2 cellular contexts compared by ENCODE assay signal in genomic region chr1:36988741-36989193, GRCh38.
TF ChIP-seq lines count a peak whose summit lies in the region.

No MANE protein-coding gene starts in this region.

TF ChIP-seq in HEK293, 187 proteins besides CTCF, POLR2A, EP300 and RAD21 (continued from another document and continues in another):
- TF ChIP-seq EGR2 (tag by site-specific recombination; IDR thresholded peaks at IDR 0.05; ENCODE audit: low read depth) (peak; percentile 76), ZNF292 (tag by site-specific recombination; IDR thresholded peaks at IDR 0.05; ENCODE audit: borderline replicate concordance, low read depth) (no peak), KLF1 (tag by site-specific recombination; IDR thresholded peaks at IDR 0.05) (peak; percentile 80), ZNF768 (tag by site-specific recombination; IDR thresholded peaks at IDR 0.05) (no peak), ZNF18 (tag by site-specific recombination; IDR thresholded peaks at IDR 0.05) (no peak), ZNF701 (tag by site-specific recombination; IDR thresholded peaks at IDR 0.05) (no peak), ZNF585B (tag by site-specific recombination; IDR thresholded peaks at IDR 0.05) (no peak), GLI4 (tag by site-specific recombination; IDR thresholded peaks at IDR 0.05) (no peak), ZBTB20 (tag by site-specific recombination; IDR thresholded peaks at IDR 0.05) (0 out of 2 replicates have a peak, but pooled peaks have one; percentile 26), ZNF24 (tag by site-specific recombination; IDR thresholded peaks at IDR 0.05) (no peak), ZNF843 (tag by site-specific recombination; IDR thresholded peaks at IDR 0.05) (no peak), ZFHX2 (tag by site-specific recombination; conservative IDR thresholded peaks at IDR 0.05) (peak; percentile 43; the same call in 1 of the 2 replicates), ZNF175 (tag by site-specific recombination; IDR thresholded peaks at IDR 0.05) (no peak), ZNF629 (tag by site-specific recombination; IDR thresholded peaks at IDR 0.05) (no peak), SP7 (tag by site-specific recombination; IDR thresholded peaks at IDR 0.05) (no peak), ZNF398 (tag by site-specific recombination; IDR thresholded peaks at IDR 0.05) (no peak), ZNF837 (tag by site-specific recombination; IDR thresholded peaks at IDR 0.05) (no peak), ZNF248 (tag by site-specific recombination; IDR thresholded peaks at IDR 0.05) (no peak)
- TF ChIP-seq, protein P1, sequence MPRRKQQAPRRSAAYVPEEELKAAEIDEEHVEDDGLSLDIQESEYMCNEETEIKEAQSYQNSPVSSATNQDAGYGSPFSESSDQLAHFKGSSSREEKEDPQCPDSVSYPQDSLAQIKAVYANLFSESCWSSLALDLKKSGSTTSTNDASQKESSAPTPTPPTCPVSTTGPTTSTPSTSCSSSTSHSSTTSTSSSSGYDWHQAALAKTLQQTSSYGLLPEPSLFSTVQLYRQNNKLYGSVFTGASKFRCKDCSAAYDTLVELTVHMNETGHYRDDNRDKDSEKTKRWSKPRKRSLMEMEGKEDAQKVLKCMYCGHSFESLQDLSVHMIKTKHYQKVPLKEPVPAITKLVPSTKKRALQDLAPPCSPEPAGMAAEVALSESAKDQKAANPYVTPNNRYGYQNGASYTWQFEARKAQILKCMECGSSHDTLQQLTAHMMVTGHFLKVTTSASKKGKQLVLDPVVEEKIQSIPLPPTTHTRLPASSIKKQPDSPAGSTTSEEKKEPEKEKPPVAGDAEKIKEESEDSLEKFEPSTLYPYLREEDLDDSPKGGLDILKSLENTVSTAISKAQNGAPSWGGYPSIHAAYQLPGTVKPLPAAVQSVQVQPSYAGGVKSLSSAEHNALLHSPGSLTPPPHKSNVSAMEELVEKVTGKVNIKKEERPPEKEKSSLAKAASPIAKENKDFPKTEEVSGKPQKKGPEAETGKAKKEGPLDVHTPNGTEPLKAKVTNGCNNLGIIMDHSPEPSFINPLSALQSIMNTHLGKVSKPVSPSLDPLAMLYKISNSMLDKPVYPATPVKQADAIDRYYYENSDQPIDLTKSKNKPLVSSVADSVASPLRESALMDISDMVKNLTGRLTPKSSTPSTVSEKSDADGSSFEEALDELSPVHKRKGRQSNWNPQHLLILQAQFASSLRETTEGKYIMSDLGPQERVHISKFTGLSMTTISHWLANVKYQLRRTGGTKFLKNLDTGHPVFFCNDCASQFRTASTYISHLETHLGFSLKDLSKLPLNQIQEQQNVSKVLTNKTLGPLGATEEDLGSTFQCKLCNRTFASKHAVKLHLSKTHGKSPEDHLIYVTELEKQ (tag by site-specific recombination; IDR thresholded peaks at IDR 0.05; ENCODE audit: borderline replicate concordance) = no peak
- TF ChIP-seq, protein P2, sequence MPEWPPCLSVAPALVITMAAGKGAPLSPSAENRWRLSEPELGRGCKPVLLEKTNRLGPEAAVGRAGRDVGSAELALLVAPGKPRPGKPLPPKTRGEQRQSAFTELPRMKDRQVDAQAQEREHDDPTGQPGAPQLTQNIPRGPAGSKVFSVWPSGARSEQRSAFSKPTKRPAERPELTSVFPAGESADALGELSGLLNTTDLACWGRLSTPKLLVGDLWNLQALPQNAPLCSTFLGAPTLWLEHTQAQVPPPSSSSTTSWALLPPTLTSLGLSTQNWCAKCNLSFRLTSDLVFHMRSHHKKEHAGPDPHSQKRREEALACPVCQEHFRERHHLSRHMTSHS (tag by site-specific recombination; IDR thresholded peaks at IDR 0.05) = no peak
- TF ChIP-seq, protein P3, sequence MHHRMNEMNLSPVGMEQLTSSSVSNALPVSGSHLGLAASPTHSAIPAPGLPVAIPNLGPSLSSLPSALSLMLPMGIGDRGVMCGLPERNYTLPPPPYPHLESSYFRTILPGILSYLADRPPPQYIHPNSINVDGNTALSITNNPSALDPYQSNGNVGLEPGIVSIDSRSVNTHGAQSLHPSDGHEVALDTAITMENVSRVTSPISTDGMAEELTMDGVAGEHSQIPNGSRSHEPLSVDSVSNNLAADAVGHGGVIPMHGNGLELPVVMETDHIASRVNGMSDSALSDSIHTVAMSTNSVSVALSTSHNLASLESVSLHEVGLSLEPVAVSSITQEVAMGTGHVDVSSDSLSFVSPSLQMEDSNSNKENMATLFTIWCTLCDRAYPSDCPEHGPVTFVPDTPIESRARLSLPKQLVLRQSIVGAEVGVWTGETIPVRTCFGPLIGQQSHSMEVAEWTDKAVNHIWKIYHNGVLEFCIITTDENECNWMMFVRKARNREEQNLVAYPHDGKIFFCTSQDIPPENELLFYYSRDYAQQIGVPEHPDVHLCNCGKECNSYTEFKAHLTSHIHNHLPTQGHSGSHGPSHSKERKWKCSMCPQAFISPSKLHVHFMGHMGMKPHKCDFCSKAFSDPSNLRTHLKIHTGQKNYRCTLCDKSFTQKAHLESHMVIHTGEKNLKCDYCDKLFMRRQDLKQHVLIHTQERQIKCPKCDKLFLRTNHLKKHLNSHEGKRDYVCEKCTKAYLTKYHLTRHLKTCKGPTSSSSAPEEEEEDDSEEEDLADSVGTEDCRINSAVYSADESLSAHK (tag by site-specific recombination; IDR thresholded peaks at IDR 0.05) = no peak

TF ChIP-seq in H1, 55 proteins besides CTCF, POLR2A, EP300 and RAD21 (continued from another document):
- TF ChIP-seq, protein P4, sequence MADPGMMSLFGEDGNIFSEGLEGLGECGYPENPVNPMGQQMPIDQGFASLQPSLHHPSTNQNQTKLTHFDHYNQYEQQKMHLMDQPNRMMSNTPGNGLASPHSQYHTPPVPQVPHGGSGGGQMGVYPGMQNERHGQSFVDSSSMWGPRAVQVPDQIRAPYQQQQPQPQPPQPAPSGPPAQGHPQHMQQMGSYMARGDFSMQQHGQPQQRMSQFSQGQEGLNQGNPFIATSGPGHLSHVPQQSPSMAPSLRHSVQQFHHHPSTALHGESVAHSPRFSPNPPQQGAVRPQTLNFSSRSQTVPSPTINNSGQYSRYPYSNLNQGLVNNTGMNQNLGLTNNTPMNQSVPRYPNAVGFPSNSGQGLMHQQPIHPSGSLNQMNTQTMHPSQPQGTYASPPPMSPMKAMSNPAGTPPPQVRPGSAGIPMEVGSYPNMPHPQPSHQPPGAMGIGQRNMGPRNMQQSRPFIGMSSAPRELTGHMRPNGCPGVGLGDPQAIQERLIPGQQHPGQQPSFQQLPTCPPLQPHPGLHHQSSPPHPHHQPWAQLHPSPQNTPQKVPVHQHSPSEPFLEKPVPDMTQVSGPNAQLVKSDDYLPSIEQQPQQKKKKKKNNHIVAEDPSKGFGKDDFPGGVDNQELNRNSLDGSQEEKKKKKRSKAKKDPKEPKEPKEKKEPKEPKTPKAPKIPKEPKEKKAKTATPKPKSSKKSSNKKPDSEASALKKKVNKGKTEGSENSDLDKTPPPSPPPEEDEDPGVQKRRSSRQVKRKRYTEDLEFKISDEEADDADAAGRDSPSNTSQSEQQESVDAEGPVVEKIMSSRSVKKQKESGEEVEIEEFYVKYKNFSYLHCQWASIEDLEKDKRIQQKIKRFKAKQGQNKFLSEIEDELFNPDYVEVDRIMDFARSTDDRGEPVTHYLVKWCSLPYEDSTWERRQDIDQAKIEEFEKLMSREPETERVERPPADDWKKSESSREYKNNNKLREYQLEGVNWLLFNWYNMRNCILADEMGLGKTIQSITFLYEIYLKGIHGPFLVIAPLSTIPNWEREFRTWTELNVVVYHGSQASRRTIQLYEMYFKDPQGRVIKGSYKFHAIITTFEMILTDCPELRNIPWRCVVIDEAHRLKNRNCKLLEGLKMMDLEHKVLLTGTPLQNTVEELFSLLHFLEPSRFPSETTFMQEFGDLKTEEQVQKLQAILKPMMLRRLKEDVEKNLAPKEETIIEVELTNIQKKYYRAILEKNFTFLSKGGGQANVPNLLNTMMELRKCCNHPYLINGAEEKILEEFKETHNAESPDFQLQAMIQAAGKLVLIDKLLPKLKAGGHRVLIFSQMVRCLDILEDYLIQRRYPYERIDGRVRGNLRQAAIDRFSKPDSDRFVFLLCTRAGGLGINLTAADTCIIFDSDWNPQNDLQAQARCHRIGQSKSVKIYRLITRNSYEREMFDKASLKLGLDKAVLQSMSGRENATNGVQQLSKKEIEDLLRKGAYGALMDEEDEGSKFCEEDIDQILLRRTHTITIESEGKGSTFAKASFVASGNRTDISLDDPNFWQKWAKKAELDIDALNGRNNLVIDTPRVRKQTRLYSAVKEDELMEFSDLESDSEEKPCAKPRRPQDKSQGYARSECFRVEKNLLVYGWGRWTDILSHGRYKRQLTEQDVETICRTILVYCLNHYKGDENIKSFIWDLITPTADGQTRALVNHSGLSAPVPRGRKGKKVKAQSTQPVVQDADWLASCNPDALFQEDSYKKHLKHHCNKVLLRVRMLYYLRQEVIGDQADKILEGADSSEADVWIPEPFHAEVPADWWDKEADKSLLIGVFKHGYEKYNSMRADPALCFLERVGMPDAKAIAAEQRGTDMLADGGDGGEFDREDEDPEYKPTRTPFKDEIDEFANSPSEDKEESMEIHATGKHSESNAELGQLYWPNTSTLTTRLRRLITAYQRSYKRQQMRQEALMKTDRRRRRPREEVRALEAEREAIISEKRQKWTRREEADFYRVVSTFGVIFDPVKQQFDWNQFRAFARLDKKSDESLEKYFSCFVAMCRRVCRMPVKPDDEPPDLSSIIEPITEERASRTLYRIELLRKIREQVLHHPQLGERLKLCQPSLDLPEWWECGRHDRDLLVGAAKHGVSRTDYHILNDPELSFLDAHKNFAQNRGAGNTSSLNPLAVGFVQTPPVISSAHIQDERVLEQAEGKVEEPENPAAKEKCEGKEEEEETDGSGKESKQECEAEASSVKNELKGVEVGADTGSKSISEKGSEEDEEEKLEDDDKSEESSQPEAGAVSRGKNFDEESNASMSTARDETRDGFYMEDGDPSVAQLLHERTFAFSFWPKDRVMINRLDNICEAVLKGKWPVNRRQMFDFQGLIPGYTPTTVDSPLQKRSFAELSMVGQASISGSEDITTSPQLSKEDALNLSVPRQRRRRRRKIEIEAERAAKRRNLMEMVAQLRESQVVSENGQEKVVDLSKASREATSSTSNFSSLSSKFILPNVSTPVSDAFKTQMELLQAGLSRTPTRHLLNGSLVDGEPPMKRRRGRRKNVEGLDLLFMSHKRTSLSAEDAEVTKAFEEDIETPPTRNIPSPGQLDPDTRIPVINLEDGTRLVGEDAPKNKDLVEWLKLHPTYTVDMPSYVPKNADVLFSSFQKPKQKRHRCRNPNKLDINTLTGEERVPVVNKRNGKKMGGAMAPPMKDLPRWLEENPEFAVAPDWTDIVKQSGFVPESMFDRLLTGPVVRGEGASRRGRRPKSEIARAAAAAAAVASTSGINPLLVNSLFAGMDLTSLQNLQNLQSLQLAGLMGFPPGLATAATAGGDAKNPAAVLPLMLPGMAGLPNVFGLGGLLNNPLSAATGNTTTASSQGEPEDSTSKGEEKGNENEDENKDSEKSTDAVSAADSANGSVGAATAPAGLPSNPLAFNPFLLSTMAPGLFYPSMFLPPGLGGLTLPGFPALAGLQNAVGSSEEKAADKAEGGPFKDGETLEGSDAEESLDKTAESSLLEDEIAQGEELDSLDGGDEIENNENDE (IDR thresholded peaks at IDR 0.05; ENCODE audit: insufficient replicate concordance, low read length) = no peak
- TF ChIP-seq SP1 (IDR thresholded peaks at IDR 0.05; ENCODE audit: low read depth, low read length) (no peak), RBBP5 (IDR thresholded peaks at IDR 0.05; ENCODE audit: borderline replicate concordance, low read depth, low read length) (no peak), EZH2 (IDR thresholded peaks at IDR 0.05; ENCODE audit: low read depth, low read length, severe bottlenecking) (no peak), USF2 (IDR thresholded peaks at IDR 0.05; ENCODE audit: low read length) (no peak), KDM4A (IDR thresholded peaks at IDR 0.05; ENCODE audit: low read depth, low read length, severe bottlenecking) (no peak), YY1 (IDR thresholded peaks at IDR 0.05; ENCODE audit: low read depth, low read length) (no peak)
